ENCODE assay signal across 9 cellular contexts in the genomic region with DNA sequence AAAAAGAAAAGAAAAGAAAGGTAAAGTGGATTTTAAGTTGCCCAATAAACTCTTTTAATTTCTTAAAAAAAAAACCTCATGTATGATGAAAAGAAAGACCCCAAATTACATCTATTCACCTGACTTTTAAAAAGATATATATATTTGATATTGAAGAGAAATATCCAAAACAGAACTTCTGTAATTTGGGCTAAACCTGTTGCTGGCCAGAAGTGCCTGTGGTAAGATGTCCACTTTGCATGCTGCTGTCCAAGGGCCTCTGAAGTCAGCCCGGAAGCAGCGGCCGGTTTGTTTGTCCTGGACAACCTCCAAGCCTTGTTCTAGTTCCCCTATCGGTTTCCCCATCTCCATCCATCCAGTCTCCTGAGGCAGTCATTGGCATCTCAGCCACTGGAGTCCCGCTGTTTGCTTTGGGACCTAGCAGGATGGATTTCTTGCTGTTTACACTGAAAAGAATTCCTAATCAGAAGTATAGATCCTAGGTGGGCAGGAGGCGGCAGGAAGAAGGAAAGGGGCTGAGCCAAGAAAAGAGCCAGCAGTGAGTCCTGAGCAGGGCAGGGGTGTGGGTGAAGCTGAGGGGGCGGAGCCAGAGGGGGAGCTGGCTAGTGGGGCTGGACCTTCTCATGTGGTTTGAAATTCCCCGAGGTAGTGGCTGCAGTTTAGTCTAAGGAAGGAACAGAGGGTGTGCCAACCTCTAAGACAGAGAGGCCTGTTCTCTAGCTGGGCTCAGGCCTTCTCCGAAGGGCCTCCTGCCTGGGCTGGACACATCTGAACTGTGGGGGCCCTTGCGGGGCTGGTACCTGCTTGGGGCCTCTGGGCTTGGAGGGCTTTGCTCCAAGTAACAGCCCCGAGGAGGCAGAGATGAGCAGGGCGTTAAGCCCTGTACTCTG. TPM values are rescaled to one million over a fixed set of nuclear protein-coding genes. Genes with fewer than 3 reads are reported as not detected.
DNase-seq lines count a peak whose midpoint lies in the region; ATAC-seq and TF ChIP-seq lines count a peak whose summit lies in the region.
"Had no signal": no experiment of that assay in that cellular context is flagged by ENCODE, and none has a peak within 500 bp of the region (broad histone marks: within the 10 kb centered on the region; RNA-seq: fewer than 3 reads in every experiment).

No MANE protein-coding gene starts in this region.

- no peaks in the 10 kb centered on the region; the same call in 1 of the 2 replicates for H3K27me3 ChIP-seq in H9 (ENCODE audit: insufficient read depth, low read length)
- H3K27me3 ChIP-seq in SJCRH30 = peaks cover 10% of the 10 kb centered on the region
- H3K27me3 ChIP-seq: ovary had no signal

- no peak overlapping the region for H2BK15ac ChIP-seq in H9 (ENCODE audit: low read depth, low read length)

- no peaks in the 10 kb centered on the region for H4K20me1 ChIP-seq in H9 (ENCODE audit: control insufficient read depth, insufficient read depth, insufficient read length)

- H3K56ac ChIP-seq in H9 (ENCODE audit: insufficient read length, low read depth, low read length) = no peak overlapping the region

- H3K4ac ChIP-seq in H9 (ENCODE audit: low read depth, low read length) = no peak overlapping the region

- no peak overlapping the region for H2AFZ ChIP-seq in H9 (ENCODE audit: low read length)

- H3K4me3 Mint-ChIP-seq in H9 = no peak overlapping the region

- H3T11ph ChIP-seq in H9 (ENCODE audit: low read length) = no peak overlapping the region

- no peak overlapping the region for H3K4me2 ChIP-seq in H9 (ENCODE audit: insufficient read depth, insufficient read length, low read length)

- H3K4me1 Mint-ChIP-seq in H9 = peaks cover 20 to 28% of the 10 kb centered on the region in 2 experiments

- H4K5ac ChIP-seq in H9 (ENCODE audit: insufficient read length, low read depth, low read length) = no peak overlapping the region

- DNase-seq in H9 = peak; percentile 74
- DNase-seq in SJCRH30 = peak; percentile 70 to 84
- DNase-seq in glomerular endothelial cell (ENCODE audit: extremely low read depth, low read depth, low spot score) = peak; percentile 7
- DNase-seq in sciatic nerve (ENCODE audit: low spot score) = peak; percentile 75
- DNase-seq in DMS79 treated with DMSO at 0.1 percent for 48 hours (lab: John Stamatoyannopoulos, UW) = no peak
- DNase-seq in coronary artery (ENCODE audit: low spot score) = no peak

- H3K27ac Mint-ChIP-seq in H9 = no peak overlapping the region

- H3K18ac ChIP-seq in H9 (ENCODE audit: insufficient read length, low read depth, low read length) = no peak overlapping the region

- H2BK5ac ChIP-seq in H9 (ENCODE audit: insufficient read length, low read length) = no peak overlapping the region

- intact Hi-C loops in sciatic nerve (cut with DNase I) = no loop called here

- peaks cover 7% of the 10 kb centered on the region for H3K23me2 ChIP-seq in H9 (ENCODE audit: insufficient read length, low read depth, low read length, poor library complexity, severe bottlenecking)

- 0 out of 5 replicates have a peak, but pooled peaks cover 0 to 1% of the 10 kb centered on the region in 2 experiments for H3K9me3 Mint-ChIP-seq in H9

- no CpG with 5 or more reads among the region's 12 CpGs for WGBS in H9 (ENCODE audit: extremely low coverage, insufficient read length, low lambda C conversion rate)

- no peaks in the 10 kb centered on the region for H3K36me3 ChIP-seq in SJCRH30
- H3K36me3 ChIP-seq: ovary had no signal

- TF ChIP-seq CTCF in H9 (conservative IDR thresholded peaks at IDR 0.05) (no peak), coronary artery (IDR thresholded peaks at IDR 0.05) (no peak)

- H2BK20ac ChIP-seq in H9 (ENCODE audit: low read depth, low read length, poor library complexity, severe bottlenecking) = no peak overlapping the region

- peaks cover 42% of the 10 kb centered on the region for H3K27me3 Mint-ChIP-seq in H9 (ENCODE audit: low read depth)

- no peak overlapping the region for H3K23ac ChIP-seq in H9 (ENCODE audit: insufficient read length, low read depth, low read length)

- H3K27ac ChIP-seq in H9 (ENCODE audit: insufficient read length, low read depth, low read length) (no peak overlapping the region), SJCRH30 (no peak overlapping the region), coronary artery (no peak overlapping the region)
- H3K27ac ChIP-seq: ovary had no signal

- H4K91ac ChIP-seq in H9 (ENCODE audit: insufficient read length, low read depth, low read length) = no peak overlapping the region

- H3K14ac ChIP-seq in H9 (ENCODE audit: insufficient read depth, low read length) = no peak overlapping the region

- H3K4me3 ChIP-seq in SJCRH30 (no peak overlapping the region), coronary artery (no peak overlapping the region)
- H3K4me3 ChIP-seq: ovary had no signal

- no peaks in the 10 kb centered on the region for H3K79me2 ChIP-seq in H9 (ENCODE audit: insufficient read depth, low read length)

- ATAC-seq in sciatic nerve = peak; percentile 89
- ATAC-seq in GM18517 (IDR thresholded peaks at IDR 0.05; ENCODE audit: unreplicated experiment) = no peak
- ATAC-seq in GM21529 (IDR thresholded peaks at IDR 0.05; ENCODE audit: unreplicated experiment) = no peak

- no peaks in the 10 kb centered on the region; a peak in 1 of 7 replicates for H3K36me3 Mint-ChIP-seq in H9 (ENCODE audit: insufficient read depth in 1 of 3, low read depth in 3 of 3)

- no peak overlapping the region for H2AK5ac ChIP-seq in H9 (ENCODE audit: insufficient read length, low read length)

- no peaks in the 10 kb centered on the region for H3K79me1 ChIP-seq in H9 (ENCODE audit: insufficient read depth, low read depth, low read length, poor library complexity, severe bottlenecking)

- no peaks in the 10 kb centered on the region; the same call in 1 of the 2 replicates for H3K4me1 ChIP-seq in H9 (ENCODE audit: insufficient read depth, low read length)
- H3K4me1 ChIP-seq in SJCRH30 = peaks cover 11% of the 10 kb centered on the region

- no peaks in the 10 kb centered on the region for H3K9me3 ChIP-seq in H9 (ENCODE audit: control insufficient read depth, low read depth, low read length)
- H3K9me3 ChIP-seq in SJCRH30 (replicated peaks) = no peaks in the 10 kb centered on the region
- H3K9me3 ChIP-seq: ovary had no signal

- no peak overlapping the region for H2BK12ac ChIP-seq in H9 (ENCODE audit: insufficient read length, low read depth, low read length)

- H3K9ac ChIP-seq in H9 (ENCODE audit: extremely low read depth, insufficient read length, low read length) = no peak overlapping the region

- H2BK120ac ChIP-seq in H9 (ENCODE audit: low read depth, low read length, poor library complexity, severe bottlenecking) = no peak overlapping the region

- no peak overlapping the region for H4K8ac ChIP-seq in H9 (replicated peaks; ENCODE audit: insufficient read length, low read depth, low read length)

RNA-seq across cellular contexts. Expression of gene NCMAP, which starts 3.3 kb away (rescaled TPM):
- total RNA-seq in H9 (2021) = 0.33 and 0.35 TPM in 2 replicates
- not detected in 2 replicates for total RNA-seq in SJCRH30 (2014; rRNA removed; shearing (Covaris generic))
- total RNA-seq in glomerular endothelial cell = not detected in 2 replicates
- 226 TPM for total RNA-seq in sciatic nerve

RNA-seq across cellular contexts. Expression of gene RCAN3, which starts 56.5 kb away (rescaled TPM):
- total RNA-seq in H9 (2021) (13.0 TPM in 2 replicates), glomerular endothelial cell (3.7 and 7.4 TPM in 2 replicates), sciatic nerve (14.0 TPM)
- total RNA-seq in SJCRH30 (2014; rRNA removed; shearing (Covaris generic)) = 0.18 and 0.25 TPM in 2 replicates

Comparison
In these comparisons a context has a peak if more than half of its experiments do, and no peak if none do; other contexts are left out.
1. DNase-seq: peak in H9 (single experiment), SJCRH30 (2 of 2), glomerular endothelial cell (single experiment) and sciatic nerve (single experiment); none in DMS79 treated with DMSO at 0.1 percent for 48 hours (single experiment) and coronary artery (single experiment).
2. RNA of gene NCMAP, which starts 3.3 kb away (total RNA-seq): 226 TPM in sciatic nerve (single experiment); 0.33 to 0.35 TPM in H9, not detected in SJCRH30 and not detected in glomerular endothelial cell; every median in the first group is over 100 times any median in the second.